1 cellular context compared by ENCODE assay signal in the genomic region with DNA sequence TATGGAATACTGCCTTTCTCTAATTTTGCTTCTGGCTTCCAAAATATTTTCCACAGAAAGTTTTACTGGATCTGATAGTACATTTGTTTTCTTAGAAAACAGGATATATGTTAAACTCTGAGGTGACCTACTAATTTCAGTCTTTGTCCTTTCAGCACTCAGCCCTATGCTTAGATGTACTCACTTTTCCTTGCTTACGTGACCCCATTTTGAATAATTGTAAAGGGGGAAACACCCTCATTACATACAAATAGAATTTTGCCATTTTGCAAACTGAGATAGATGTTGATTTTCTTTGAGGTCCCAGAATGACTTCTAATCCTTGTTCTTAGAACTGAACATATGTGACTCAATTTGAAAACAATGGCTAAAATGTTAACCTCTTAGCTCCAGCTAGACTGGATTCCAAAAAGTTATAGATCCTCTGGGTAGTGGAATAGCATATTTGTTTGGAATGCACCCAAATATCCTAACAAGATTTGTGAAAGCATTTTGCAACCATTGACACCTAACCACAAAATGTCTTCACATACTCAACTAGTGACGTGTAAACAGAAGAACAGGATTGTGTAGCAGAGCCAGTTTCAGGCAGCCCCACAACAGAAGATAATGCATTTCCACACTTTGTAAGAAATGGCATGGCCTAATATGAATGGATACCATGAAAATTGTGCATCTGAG.
TF ChIP-seq lines count a peak whose summit lies in the region.

No MANE protein-coding gene starts in this region.

TF ChIP-seq in A549, 52 proteins besides CTCF, POLR2A, EP300 and RAD21 (continued from another document):
- TF ChIP-seq, protein P1, sequence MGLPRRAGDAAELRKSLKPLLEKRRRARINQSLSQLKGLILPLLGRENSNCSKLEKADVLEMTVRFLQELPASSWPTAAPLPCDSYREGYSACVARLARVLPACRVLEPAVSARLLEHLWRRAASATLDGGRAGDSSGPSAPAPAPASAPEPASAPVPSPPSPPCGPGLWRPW (IDR thresholded peaks at IDR 0.05) = no peak
- no peak for TF ChIP-seq CHD4 (IDR thresholded peaks at IDR 0.05; ENCODE audit: borderline replicate concordance)
- TF ChIP-seq HEYL (CRISPR knock-in tag; IDR thresholded peaks at IDR 0.05) = no peak
- no peak for TF ChIP-seq ZFP36 (IDR thresholded peaks at IDR 0.05; ENCODE audit: borderline replicate concordance, partially characterized antibody)
